10 cellular contexts compared by ENCODE assay signal in the genomic region with DNA sequence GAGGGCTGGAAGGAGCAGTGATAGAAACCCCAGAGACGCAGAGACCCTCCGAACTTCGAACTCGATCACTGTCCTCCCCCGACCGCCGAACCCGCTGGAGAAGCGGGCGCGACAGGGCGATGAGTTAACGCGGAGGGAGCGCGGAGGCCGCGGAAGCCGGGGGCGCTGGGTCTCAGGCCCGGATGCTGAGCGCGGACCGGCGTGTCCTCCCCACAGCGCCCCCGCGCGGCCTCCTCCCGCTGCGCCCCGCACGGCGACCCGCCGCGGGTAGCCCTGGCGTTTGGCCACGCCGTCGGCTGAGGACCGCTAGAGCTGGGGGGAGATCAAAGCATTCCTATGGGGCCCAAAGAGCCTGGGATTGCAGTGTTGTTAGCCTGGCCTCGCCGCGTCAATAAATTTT. TPM values are rescaled to one million over a fixed set of nuclear protein-coding genes. Genes with fewer than 3 reads are reported as not detected.
DNase-seq lines count a peak whose midpoint lies in the region; ATAC-seq and TF ChIP-seq lines count a peak whose summit lies in the region.
"Had no signal": no experiment of that assay in that cellular context is flagged by ENCODE, and none has a peak within 500 bp of the region (broad histone marks: within the 10 kb centered on the region; RNA-seq: fewer than 3 reads in every experiment).

No MANE protein-coding gene starts in this region.

- no peak overlapping the region for H2BK12ac ChIP-seq in H9 (ENCODE audit: insufficient read length, low read depth, low read length)

- peak; percentile 46 for ATAC-seq in naive thymus-derived CD4-positive, alpha-beta T cell
- ATAC-seq in GM18907 (IDR thresholded peaks at IDR 0.05; ENCODE audit: unreplicated experiment) (no peak), HG02885 (IDR thresholded peaks at IDR 0.05; ENCODE audit: poor library complexity, unreplicated experiment) (no peak)

- intact Hi-C loops in CD4-positive, alpha-beta memory T cell (cut with micrococcal nuclease): no loop called here
- intact Hi-C loops in naive thymus-derived CD4-positive, alpha-beta T cell (cut with micrococcal nuclease): loop anchor here in 1 of 2 donors (10.0 kb wide), 1 partner anchor 362 kb away; no protein-coding TSS in a partner anchor

- no peak overlapping the region for H2BK15ac ChIP-seq in H9 (ENCODE audit: low read depth, low read length)

- no peak overlapping the region for H3K9ac ChIP-seq in H9 (ENCODE audit: extremely low read depth, insufficient read length, low read length)

- H2AFZ ChIP-seq in H9 (ENCODE audit: low read length): no peak overlapping the region

- H3K27me3 Mint-ChIP-seq in CD4-positive, alpha-beta memory T cell: peaks cover 53 to 56% of the 10 kb centered on the region in 2 donors
- H3K27me3 Mint-ChIP-seq in H9 (ENCODE audit: low read depth) (peaks cover 96% of the 10 kb centered on the region), chondrocyte (ENCODE audit: low read depth) (peaks cover 54% of the 10 kb centered on the region)
- H3K27me3 Mint-ChIP-seq in naive thymus-derived CD4-positive, alpha-beta T cell: peaks cover 67 to 87% (median 84%) of the 10 kb centered on the region in 5 donors

- no peak overlapping the region for H3K4ac ChIP-seq in H9 (ENCODE audit: low read depth, low read length)

- no peaks in the 10 kb centered on the region for H3K9me3 ChIP-seq in CD4-positive, alpha-beta memory T cell (ENCODE audit: control insufficient read depth in 1 of 2, low read length in 2 of 2)
- H3K9me3 ChIP-seq in H9 (ENCODE audit: control insufficient read depth, low read depth, low read length): no peaks in the 10 kb centered on the region
- no peaks in the 10 kb centered on the region for H3K9me3 ChIP-seq in naive thymus-derived CD4-positive, alpha-beta T cell (ENCODE audit: control insufficient read depth in 2 of 3, low read length in 3 of 3)

- in situ Hi-C loops in G401 (cut with HindIII; ENCODE audit: low sequenced_read_pairs): no loop called here

- no peak overlapping the region for H3K18ac ChIP-seq in H9 (ENCODE audit: insufficient read length, low read depth, low read length)

- H3K36me3 ChIP-seq in CD4-positive, alpha-beta memory T cell (ENCODE audit: insufficient read depth, low read length): no peaks in the 10 kb centered on the region
- H3K36me3 ChIP-seq in naive thymus-derived CD4-positive, alpha-beta T cell (ENCODE audit: control insufficient read depth in 2 of 3, insufficient read depth in 3 of 3, low read length in 3 of 3): no peaks in the 10 kb centered on the region
- H3K36me3 ChIP-seq: brain microvascular endothelial cell had no signal

- H2BK20ac ChIP-seq in H9 (ENCODE audit: low read depth, low read length, poor library complexity, severe bottlenecking): no peak overlapping the region

- H4K91ac ChIP-seq in H9 (ENCODE audit: insufficient read length, low read depth, low read length): no peak overlapping the region

- H3K27ac Mint-ChIP-seq in CD4-positive, alpha-beta memory T cell: no peak overlapping the region
- H3K27ac Mint-ChIP-seq in H9 (no peak overlapping the region), chondrocyte (ENCODE audit: unreplicated experiment) (no peak overlapping the region)
- no peak overlapping the region for H3K27ac Mint-ChIP-seq in naive thymus-derived CD4-positive, alpha-beta T cell

- no peak overlapping the region for H2AK5ac ChIP-seq in H9 (ENCODE audit: insufficient read length, low read length)

- H4K8ac ChIP-seq in H9 (replicated peaks; ENCODE audit: insufficient read length, low read depth, low read length): no peak overlapping the region

- CTCF ChIA-PET in CD4-positive, alpha-beta memory T cell (lab: Charles Lee; ENCODE audit: partially characterized antibody): no interaction called here
- CTCF ChIA-PET in naive thymus-derived CD4-positive, alpha-beta T cell (lab: Charles Lee): no interaction called here

- no peak overlapping the region for H2BK5ac ChIP-seq in H9 (ENCODE audit: insufficient read length, low read length)

- H3K79me1 ChIP-seq in H9 (ENCODE audit: insufficient read depth, low read depth, low read length, poor library complexity, severe bottlenecking): no peaks in the 10 kb centered on the region

- no peak overlapping the region for H3T11ph ChIP-seq in H9 (ENCODE audit: low read length)

- H3K4me3 ChIP-seq in CD4-positive, alpha-beta memory T cell (ENCODE audit: low read length in 2 of 2): no peak overlapping the region
- no peak overlapping the region for H3K4me3 ChIP-seq in naive thymus-derived CD4-positive, alpha-beta T cell (ENCODE audit: low read length)

- H3K27ac ChIP-seq in CD4-positive, alpha-beta memory T cell (ENCODE audit: low read depth, low read length): no peak overlapping the region
- H3K27ac ChIP-seq in H9 (ENCODE audit: insufficient read length, low read depth, low read length): no peak overlapping the region
- H3K27ac ChIP-seq in naive thymus-derived CD4-positive, alpha-beta T cell (ENCODE audit: low read depth, low read length): no peak overlapping the region
- H3K27ac ChIP-seq: brain microvascular endothelial cell had no signal

- H3K4me3 Mint-ChIP-seq in CD4-positive, alpha-beta memory T cell: peak overlapping the region in 7 of 8 donors; percentile 47 to 75 (median 55)
- H3K4me3 Mint-ChIP-seq in H9: peak overlapping the region; percentile 51 to 80
- peak overlapping the region; percentile 36 for H3K4me3 Mint-ChIP-seq in chondrocyte (ENCODE audit: unreplicated experiment)
- peak overlapping the region; percentile 1 to 67 (median 56) for H3K4me3 Mint-ChIP-seq in naive thymus-derived CD4-positive, alpha-beta T cell

- no CpG with 5 or more reads among the region's 45 CpGs for WGBS in H9 (ENCODE audit: extremely low coverage, insufficient read length, low lambda C conversion rate)

- POLR2A ChIA-PET in CD4-positive, alpha-beta memory T cell (lab: Charles Lee; ENCODE audit: partially characterized antibody): no interaction called here
- POLR2A ChIA-PET in naive thymus-derived CD4-positive, alpha-beta T cell (lab: Charles Lee): no interaction called here

- H4K20me1 ChIP-seq in H9 (ENCODE audit: control insufficient read depth, insufficient read depth, insufficient read length): no peaks in the 10 kb centered on the region

- no peak overlapping the region for H2BK120ac ChIP-seq in H9 (ENCODE audit: low read depth, low read length, poor library complexity, severe bottlenecking)

- peaks cover 6% of the 10 kb centered on the region for H3K4me1 ChIP-seq in CD4-positive, alpha-beta memory T cell (ENCODE audit: insufficient read depth, low read length)
- H3K4me1 ChIP-seq in H9 (ENCODE audit: insufficient read depth, low read length): no peaks in the 10 kb centered on the region
- H3K4me1 ChIP-seq in naive thymus-derived CD4-positive, alpha-beta T cell (ENCODE audit: control insufficient read depth in 2 of 2, insufficient read depth in 2 of 2, low read length in 2 of 2): peaks cover 4 to 8% of the 10 kb centered on the region in 2 donors

- peaks cover 42% of the 10 kb centered on the region for H3K27me3 ChIP-seq in CD4-positive, alpha-beta memory T cell (ENCODE audit: insufficient read depth, low read length)
- H3K27me3 ChIP-seq in H9 (ENCODE audit: insufficient read depth, low read length): peaks cover 60% of the 10 kb centered on the region; the same call in 1 of the 2 replicates
- peaks cover 3 to 32% of the 10 kb centered on the region in 2 donors for H3K27me3 ChIP-seq in naive thymus-derived CD4-positive, alpha-beta T cell (ENCODE audit: control insufficient read depth in 2 of 2, insufficient read depth in 2 of 2, low read length in 2 of 2)

- no peak overlapping the region; the same call in 1 of the 2 replicates for H3K14ac ChIP-seq in H9 (ENCODE audit: insufficient read depth, low read length)

- H3K4me2 ChIP-seq in H9 (ENCODE audit: insufficient read depth, insufficient read length, low read length): peak overlapping the region; percentile 76

- peaks cover 0 to 16% (median 1%) of the 10 kb centered on the region in 8 donors for H3K9me3 Mint-ChIP-seq in CD4-positive, alpha-beta memory T cell
- H3K9me3 Mint-ChIP-seq in H9 (peaks cover 7 to 27% of the 10 kb centered on the region in 2 experiments), chondrocyte (ENCODE audit: low read depth) (peaks cover 4% of the 10 kb centered on the region)
- peaks cover 0 to 16% (median 8%) of the 10 kb centered on the region in 11 donors for H3K9me3 Mint-ChIP-seq in naive thymus-derived CD4-positive, alpha-beta T cell

- peaks cover 9 to 31% (median 19%) of the 10 kb centered on the region in 4 donors for H3K4me1 Mint-ChIP-seq in CD4-positive, alpha-beta memory T cell
- H3K4me1 Mint-ChIP-seq in H9: peaks cover 5 to 25% of the 10 kb centered on the region in 2 experiments; a peak in 3 of 4 replicates
- H3K4me1 Mint-ChIP-seq in chondrocyte (ENCODE audit: low read depth): peaks cover 7% of the 10 kb centered on the region
- H3K4me1 Mint-ChIP-seq in naive thymus-derived CD4-positive, alpha-beta T cell: peaks cover 13 to 35% (median 20%) of the 10 kb centered on the region in 7 donors

- peaks cover 0 to 1% of the 10 kb centered on the region in 2 donors for H3K36me3 Mint-ChIP-seq in CD4-positive, alpha-beta memory T cell
- H3K36me3 Mint-ChIP-seq in H9 (ENCODE audit: insufficient read depth in 1 of 3, low read depth in 3 of 3): peaks cover 0 to 3% (median 0%) of the 10 kb centered on the region in 3 experiments; a peak in 2 of 7 replicates
- H3K36me3 Mint-ChIP-seq in chondrocyte (ENCODE audit: low read depth): no peaks in the 10 kb centered on the region
- H3K36me3 Mint-ChIP-seq in naive thymus-derived CD4-positive, alpha-beta T cell: peaks cover 0 to 6% (median 0%) of the 10 kb centered on the region in 5 donors

- H3K23me2 ChIP-seq in H9 (ENCODE audit: insufficient read length, low read depth, low read length, poor library complexity, severe bottlenecking): peaks cover 8% of the 10 kb centered on the region

- TF ChIP-seq CTCF in H9 (conservative IDR thresholded peaks at IDR 0.05): peak; percentile 70
- TF ChIP-seq CTCF in chondrocyte (IDR thresholded peaks at IDR 0.05): peak; percentile 55

- H3K56ac ChIP-seq in H9 (ENCODE audit: insufficient read length, low read depth, low read length): no peak overlapping the region

- H4K5ac ChIP-seq in H9 (ENCODE audit: insufficient read length, low read depth, low read length): no peak overlapping the region

- H3K79me2 ChIP-seq in H9 (ENCODE audit: insufficient read depth, low read length): no peaks in the 10 kb centered on the region

- peak in 1 of 5 donors; percentile 18 for DNase-seq in CD4-positive, alpha-beta memory T cell
- peak; percentile 35 for DNase-seq in H9
- DNase-seq in chondrocyte (ENCODE audit: low spot score): no peak
- DNase-seq in naive thymus-derived CD4-positive, alpha-beta T cell: peak in 1 of 9 donors; percentile 42
- no peak for DNase-seq in NK-92 (lab: John Stamatoyannopoulos, UW; ENCODE audit: unreplicated experiment)
- no peak for DNase-seq in G401 (ENCODE audit: low spot score)
- DNase-seq: brain microvascular endothelial cell, NCI-H1436 treated with DMSO at 0.1 percent for 48 hours had no signal

- H3K23ac ChIP-seq in H9 (ENCODE audit: insufficient read length, low read depth, low read length): no peak overlapping the region

RNA-seq across cellular contexts. Expression of gene DMRT2, which starts 7.7 kb away (rescaled TPM):
- under 1 TPM in 1 of 2 experiments, not detected in 1; 0.23 TPM for total RNA-seq in CD4-positive, alpha-beta memory T cell
- polyA plus RNA-seq in CD4-positive, alpha-beta memory T cell: under 1 TPM in 1 of 2 donors, not detected in 1; 0.08 TPM
- total RNA-seq in H9 (2021) (not detected in 2 replicates), chondrocyte (not detected in 3 replicates)
- total RNA-seq in naive thymus-derived CD4-positive, alpha-beta T cell: under 1 TPM in 1 of 5 experiments, not detected in 4; 0.44 TPM
- not detected for polyA plus RNA-seq in naive thymus-derived CD4-positive, alpha-beta T cell
- not detected in 2 replicates for total RNA-seq in G401 (2014; rRNA removed; shearing (Covaris generic))
